14 cellular contexts compared by ENCODE assay signal in genomic region chr14:54981698-54982097, GRCh38. TPM values are rescaled to one million over a fixed set of nuclear protein-coding genes. Genes with fewer than 3 reads are reported as not detected.
DNase-seq lines count a peak whose midpoint lies in the region; ATAC-seq and TF ChIP-seq lines count a peak whose summit lies in the region.
"Had no signal": no experiment of that assay in that cellular context is flagged by ENCODE, and none has a peak within 500 bp of the region (broad histone marks: within the 10 kb centered on the region; RNA-seq: fewer than 3 reads in every experiment).

No MANE protein-coding gene starts in this region.

- 74% methylated on average over 6 of the region's 6 CpGs for WGBS in liver

- in situ Hi-C loops in gastrocnemius medialis (cut with MboI; ENCODE audit: low sequenced_read_pairs in 4 of 4): no loop called here

- TF ChIP-seq CTCF in AG04450 (IDR thresholded peaks at IDR 0.05; ENCODE audit: low read depth, low read length): peak; percentile 14
- peak; percentile 13 for TF ChIP-seq CTCF in GM12873 (IDR thresholded peaks at IDR 0.05; ENCODE audit: insufficient read depth, low read depth, low read length, missing control alignments)
- no peak for TF ChIP-seq CTCF in liver (IDR thresholded peaks at IDR 0.05; ENCODE audit: low read depth, low read length, missing input control)
- peak in 1 of 5 experiments; percentile 27 for TF ChIP-seq CTCF in gastrocnemius medialis (IDR thresholded peaks at IDR 0.05 in 4 of 5, conservative IDR thresholded peaks at IDR 0.05 in 1 of 5)

- DNase-seq in AG04450 (ENCODE audit: low read depth, low spot score): no peak
- DNase-seq in astrocyte of the hippocampus (ENCODE audit: low read depth, low spot score): peak; percentile 5
- no peak for DNase-seq in epidermal melanocyte (ENCODE audit: insufficient read length, low spot score)
- DNase-seq in gastrocnemius medialis: no peak
- no peak for DNase-seq in NCI-H1105 treated with DMSO at 0.1 percent for 48 hours (lab: John Stamatoyannopoulos, UW)
- DNase-seq in SK-N-DZ (ENCODE audit: low spot score): no peak
- DNase-seq: caudate nucleus; NCI-H526 treated with DMSO at 0.1 percent for 48 hours; stimulated activated CD4-positive, alpha-beta T cell treated with anti-CD3 and anti-CD28 coated beads, Interleukin-4, amount 100 ng/mL, for 24 hours; substantia nigra; T-cell had no signal

- H3K27me3 ChIP-seq in AG04450 (ENCODE audit: control insufficient read depth, insufficient read depth, low read length): no peaks in the 10 kb centered on the region
- no peaks in the 10 kb centered on the region for H3K27me3 ChIP-seq in liver (ENCODE audit: control insufficient read depth in 4 of 4, insufficient read depth in 4 of 4, low read length in 3 of 4)
- H3K27me3 ChIP-seq in gastrocnemius medialis: no peaks in the 10 kb centered on the region

- H3K36me3 ChIP-seq in liver (ENCODE audit: control insufficient read depth in 4 of 4, insufficient read depth in 3 of 4, low read depth in 1 of 4, low read length in 3 of 4) (no peaks in the 10 kb centered on the region), gastrocnemius medialis (no peaks in the 10 kb centered on the region)

- no peak for ATAC-seq in gastrocnemius medialis
- ATAC-seq: K562, T-cell had no signal

- CTCF ChIA-PET in AG04450 (lab: Charles Lee): interaction anchor here (0.5 to 1.6 kb wide), 8 partner anchors 9 to 417 kb away, joined by 3 to 7 read pairs (median 4); no protein-coding TSS in a partner anchor

- peak; percentile 28 to 32 for TF ChIP-seq RAD21 in liver (IDR thresholded peaks at IDR 0.05)

- H3K27ac ChIP-seq in AG04450 (ENCODE audit: low read depth, low read length) (no peak overlapping the region), liver (ENCODE audit: low read depth in 1 of 2, low read length in 2 of 2) (no peak overlapping the region), gastrocnemius medialis (no peak overlapping the region)

- H3K4me1 ChIP-seq in liver (ENCODE audit: control insufficient read depth in 4 of 4, insufficient read depth in 4 of 4, low read length in 3 of 4) (no peaks in the 10 kb centered on the region), gastrocnemius medialis (no peaks in the 10 kb centered on the region)

- no peak overlapping the region for H3K9ac ChIP-seq in liver (ENCODE audit: low read depth in 1 of 2, low read length in 2 of 2)

- intact Hi-C loops in gastrocnemius medialis (cut with DNase I; ENCODE audit: low total_unique reads): no loop called here

- no peak for TF ChIP-seq POLR2A in gastrocnemius medialis (IDR thresholded peaks at IDR 0.05)

- H3K9me3 ChIP-seq in AG04450 (ENCODE audit: control insufficient read depth, insufficient read depth, low read length): no peaks in the 10 kb centered on the region
- H3K9me3 ChIP-seq in liver (ENCODE audit: control insufficient read depth in 4 of 4, low read length in 3 of 4): no peaks in the 10 kb centered on the region
- no peaks in the 10 kb centered on the region for H3K9me3 ChIP-seq in gastrocnemius medialis

- no peak overlapping the region for H3K4me3 ChIP-seq in AG04450 (ENCODE audit: low read depth, low read length)
- H3K4me3 ChIP-seq in liver (ENCODE audit: low read depth in 1 of 3, low read length in 3 of 3): no peak overlapping the region
- no peak overlapping the region for H3K4me3 ChIP-seq in gastrocnemius medialis
- H3K4me3 ChIP-seq: K562 had no signal

- POLR2A ChIA-PET in AG04450 (lab: Yijun Ruan, JAX): interaction anchor here (0.7 kb wide), 1 partner anchor 173 kb away, joined by 3 read pairs; no protein-coding TSS in a partner anchor

TF ChIP-seq in liver, 16 proteins besides CTCF, POLR2A, EP300 and RAD21:
- TF ChIP-seq SP1 (IDR thresholded peaks at IDR 0.05) (no peak), REST (IDR thresholded peaks at IDR 0.05) (no peak), TAF1 (conservative IDR thresholded peaks at IDR 0.05) (no peak), FOXA2 (IDR thresholded peaks at IDR 0.05) (no peak), ATF3 (IDR thresholded peaks at IDR 0.05) (no peak), FOXA1 (IDR thresholded peaks at IDR 0.05) (no peak), EGR1 (IDR thresholded peaks at IDR 0.05; ENCODE audit: low read depth in 2 of 2) (no peak), YY1 (IDR thresholded peaks at IDR 0.05) (no peak), MAX (IDR thresholded peaks at IDR 0.05) (no peak)

RNA-seq across cellular contexts. Expression of gene WDHD1, which starts 45.2 kb away (rescaled TPM):
- polyA plus RNA-seq in AG04450 (2011; rRNA removed) (4.2 and 6.7 TPM in 2 replicates), liver (under 1 TPM; 0.18 to 0.33 TPM)
- 5.6 and 9.7 TPM in 2 replicates for polyA minus RNA-seq in AG04450 (2011; rRNA and poly(A)+ RNA removed)
- total RNA-seq in liver (10 to 100 TPM in 1 of 2 donors, under 1 TPM in 1; 0.50 to 14.1 TPM), gastrocnemius medialis (1 to 10 TPM in 2 of 4 donors, under 1 TPM in 2; 0.72 to 1.2 (median 1.0) TPM)
- 22.3 and 24.4 TPM in 2 replicates for polyA plus RNA-seq in SK-N-DZ (2014; cell fraction: cytosol; rRNA removed)
- 19.1 and 21.3 TPM in 2 replicates for polyA plus RNA-seq in SK-N-DZ (2014; cell fraction: nucleus; rRNA removed)

RNA-seq across cellular contexts. Expression of gene SOCS4, which starts 45.3 kb away (rescaled TPM):
- 8.1 and 11.1 TPM in 2 replicates for polyA plus RNA-seq in AG04450 (2011; rRNA removed)
- 13.5 and 16.7 TPM in 2 replicates for polyA minus RNA-seq in AG04450 (2011; rRNA and poly(A)+ RNA removed)
- 1 to 10 TPM; 7.0 to 7.4 TPM for total RNA-seq in liver
- 1 to 10 TPM; 2.2 to 5.0 TPM for polyA plus RNA-seq in liver
- total RNA-seq in gastrocnemius medialis: 10 to 100 TPM in 3 of 4 donors, 1 to 10 TPM in 1; 9.7 to 19.3 (median 14.3) TPM
- 25.2 and 25.6 TPM in 2 replicates for polyA plus RNA-seq in SK-N-DZ (2014; cell fraction: cytosol; rRNA removed)
- polyA plus RNA-seq in SK-N-DZ (2014; cell fraction: nucleus; rRNA removed): 15.2 and 18.4 TPM in 2 replicates
